In genomic region chr10:1272762-1273161, GRCh38 we compare ENCODE assay signal across 15 cellular contexts.
DNase-seq lines count a peak whose midpoint lies in the region; ATAC-seq and TF ChIP-seq lines count a peak whose summit lies in the region.
"Had no signal": no experiment of that assay in that cellular context is flagged by ENCODE, and none has a peak within 500 bp of the region (broad histone marks: within the 10 kb centered on the region; RNA-seq: fewer than 3 reads in every experiment).

No MANE protein-coding gene starts in this region.

- CTCF ChIA-PET in activated CD8-positive, alpha-beta T cell treated with anti-CD3 and anti-CD28 coated beads, Interleukin-2, amount 10 ng/mL, durations not matched to agents 7 days and 5 days (lab: Charles Lee) = no interaction called here
- CTCF ChIA-PET in activated CD8-positive, alpha-beta T cell treated with anti-CD3 and anti-CD28 coated beads for 36 hours (lab: Charles Lee) = no interaction called here

- TF ChIP-seq CTCF in activated CD8-positive, alpha-beta T cell treated with anti-CD3 and anti-CD28 coated beads for 36 hours (IDR thresholded peaks at IDR 0.05) = no peak
- TF ChIP-seq CTCF in chondrocyte (IDR thresholded peaks at IDR 0.05) (no peak), neural crest cell (conservative IDR thresholded peaks at IDR 0.05) (no peak)

- no peaks in the 10 kb centered on the region for H3K9me3 ChIP-seq in T-helper 17 cell (ENCODE audit: control insufficient read depth, low read length, poor library complexity, severe bottlenecking)
- H3K9me3 ChIP-seq: HAP-1 had no signal

- H3K27me3 Mint-ChIP-seq in activated CD8-positive, alpha-beta T cell treated with anti-CD3 and anti-CD28 coated beads, Interleukin-2, amount 10 ng/mL, durations not matched to agents 7 days and 5 days (ENCODE audit: low read depth) = peaks cover 8% of the 10 kb centered on the region
- H3K27me3 Mint-ChIP-seq in activated CD8-positive, alpha-beta T cell treated with anti-CD3 and anti-CD28 coated beads for 36 hours = no peaks in the 10 kb centered on the region
- H3K27me3 Mint-ChIP-seq in chondrocyte (ENCODE audit: low read depth) (no peaks in the 10 kb centered on the region), neural crest cell (ENCODE audit: low read depth) (peaks cover under 1% of the 10 kb centered on the region), T-helper 17 cell (peaks cover 13% of the 10 kb centered on the region)
- H3K27me3 Mint-ChIP-seq: B cell had no signal

- no peak overlapping the region for H3K4me3 Mint-ChIP-seq in activated CD8-positive, alpha-beta T cell treated with anti-CD3 and anti-CD28 coated beads, Interleukin-2, amount 10 ng/mL, durations not matched to agents 7 days and 5 days
- H3K4me3 Mint-ChIP-seq in activated CD8-positive, alpha-beta T cell treated with anti-CD3 and anti-CD28 coated beads for 36 hours = no peak overlapping the region
- no peak overlapping the region for H3K4me3 Mint-ChIP-seq in chondrocyte (ENCODE audit: unreplicated experiment)
- no peak overlapping the region for H3K4me3 Mint-ChIP-seq in neural crest cell
- no peak overlapping the region for H3K4me3 Mint-ChIP-seq in T-helper 17 cell
- H3K4me3 Mint-ChIP-seq: B cell; CD4-positive, alpha-beta memory T cell had no signal

- no peak for ATAC-seq in activated CD8-positive, alpha-beta T cell treated with anti-CD3 and anti-CD28 coated beads, Interleukin-2, amount 10 ng/mL, durations not matched to agents 7 days and 5 days
- no peak for ATAC-seq in activated CD8-positive, alpha-beta T cell treated with anti-CD3 and anti-CD28 coated beads for 36 hours
- no peak for ATAC-seq in HG03460 (IDR thresholded peaks at IDR 0.05; ENCODE audit: unreplicated experiment)
- no peak for ATAC-seq in T-helper 17 cell

- no peaks in the 10 kb centered on the region for H3K36me3 Mint-ChIP-seq in activated CD8-positive, alpha-beta T cell treated with anti-CD3 and anti-CD28 coated beads, Interleukin-2, amount 10 ng/mL, durations not matched to agents 7 days and 5 days (ENCODE audit: low read depth)
- H3K36me3 Mint-ChIP-seq in activated CD8-positive, alpha-beta T cell treated with anti-CD3 and anti-CD28 coated beads for 36 hours (ENCODE audit: low read depth) = no peaks in the 10 kb centered on the region
- peaks cover 3% of the 10 kb centered on the region for H3K36me3 Mint-ChIP-seq in chondrocyte (ENCODE audit: low read depth)
- H3K36me3 Mint-ChIP-seq in neural crest cell (ENCODE audit: low read depth) = no peaks in the 10 kb centered on the region
- no peaks in the 10 kb centered on the region for H3K36me3 Mint-ChIP-seq in T-helper 17 cell (ENCODE audit: low read depth)
- H3K36me3 Mint-ChIP-seq: CD4-positive, alpha-beta memory T cell had no signal

- intact Hi-C loops in activated CD8-positive, alpha-beta T cell treated with anti-CD3 and anti-CD28 coated beads for 36 hours (cut with micrococcal nuclease) = no loop called here

- POLR2A ChIA-PET in activated CD8-positive, alpha-beta T cell treated with anti-CD3 and anti-CD28 coated beads, Interleukin-2, amount 10 ng/mL, durations not matched to agents 7 days and 5 days (lab: Charles Lee) = no interaction called here
- POLR2A ChIA-PET in activated CD8-positive, alpha-beta T cell treated with anti-CD3 and anti-CD28 coated beads for 36 hours (lab: Charles Lee) = no interaction called here

- TF ChIP-seq POLR2A in erythroblast (IDR thresholded peaks at IDR 0.05; ENCODE audit: low read length) = no peak

- no peaks in the 10 kb centered on the region for H3K4me1 Mint-ChIP-seq in activated CD8-positive, alpha-beta T cell treated with anti-CD3 and anti-CD28 coated beads, Interleukin-2, amount 10 ng/mL, durations not matched to agents 7 days and 5 days (ENCODE audit: low read depth)
- H3K4me1 Mint-ChIP-seq in activated CD8-positive, alpha-beta T cell treated with anti-CD3 and anti-CD28 coated beads for 36 hours (ENCODE audit: low read depth) = peaks cover 3% of the 10 kb centered on the region
- H3K4me1 Mint-ChIP-seq in chondrocyte (ENCODE audit: low read depth) = peaks cover 31% of the 10 kb centered on the region
- peaks cover 4% of the 10 kb centered on the region for H3K4me1 Mint-ChIP-seq in neural crest cell
- peaks cover 1% of the 10 kb centered on the region for H3K4me1 Mint-ChIP-seq in T-helper 17 cell
- H3K4me1 Mint-ChIP-seq: B cell had no signal

- no peak overlapping the region for H3K27ac Mint-ChIP-seq in activated CD8-positive, alpha-beta T cell treated with anti-CD3 and anti-CD28 coated beads, Interleukin-2, amount 10 ng/mL, durations not matched to agents 7 days and 5 days
- H3K27ac Mint-ChIP-seq in activated CD8-positive, alpha-beta T cell treated with anti-CD3 and anti-CD28 coated beads for 36 hours = no peak overlapping the region
- peak overlapping the region; percentile 0 for H3K27ac Mint-ChIP-seq in chondrocyte (ENCODE audit: unreplicated experiment)
- H3K27ac Mint-ChIP-seq in neural crest cell (ENCODE audit: unreplicated experiment) = peak overlapping the region; percentile 8
- no peak overlapping the region for H3K27ac Mint-ChIP-seq in T-helper 17 cell
- H3K27ac Mint-ChIP-seq: B cell; CD4-positive, alpha-beta memory T cell had no signal

- no peaks in the 10 kb centered on the region for H3K9me3 Mint-ChIP-seq in activated CD8-positive, alpha-beta T cell treated with anti-CD3 and anti-CD28 coated beads, Interleukin-2, amount 10 ng/mL, durations not matched to agents 7 days and 5 days (ENCODE audit: insufficient read depth)
- H3K9me3 Mint-ChIP-seq in activated CD8-positive, alpha-beta T cell treated with anti-CD3 and anti-CD28 coated beads for 36 hours = no peaks in the 10 kb centered on the region
- no peaks in the 10 kb centered on the region for H3K9me3 Mint-ChIP-seq in chondrocyte (ENCODE audit: low read depth)
- H3K9me3 Mint-ChIP-seq in neural crest cell = no peaks in the 10 kb centered on the region
- H3K9me3 Mint-ChIP-seq: CD4-positive, alpha-beta memory T cell had no signal

- DNase-seq in activated CD8-positive, alpha-beta T cell treated with anti-CD3 and anti-CD28 coated beads, Interleukin-2, amount 10 ng/mL, durations not matched to agents 7 days and 5 days = peak; percentile 9
- no peak for DNase-seq in activated CD8-positive, alpha-beta T cell treated with anti-CD3 and anti-CD28 coated beads for 36 hours
- DNase-seq in chondrocyte (ENCODE audit: low spot score) (no peak), neural crest cell (ENCODE audit: low read depth, low spot score) (no peak), erythroblast (lab: John Stamatoyannopoulos, UW) (no peak), T-helper 17 cell (no peak)
- DNase-seq: 8988T; CD4-positive, alpha-beta memory T cell; DMS153; DMS79 treated with DMSO at 0.1 percent for 48 hours; GDM1; KBM-7 had no signal

Comparison
In these comparisons a context has a peak if more than half of its experiments do, and no peak if none do; other contexts are left out.
1. H3K27ac Mint-ChIP-seq: peak in chondrocyte (single experiment) and neural crest cell (single experiment); none in activated CD8-positive, alpha-beta T cell treated with anti-CD3 and anti-CD28 coated beads, Interleukin-2, amount 10 ng/mL, durations not matched to agents 7 days and 5 days (single experiment), activated CD8-positive, alpha-beta T cell treated with anti-CD3 and anti-CD28 coated beads for 36 hours (single experiment) and T-helper 17 cell (single experiment).